In the genomic region with DNA sequence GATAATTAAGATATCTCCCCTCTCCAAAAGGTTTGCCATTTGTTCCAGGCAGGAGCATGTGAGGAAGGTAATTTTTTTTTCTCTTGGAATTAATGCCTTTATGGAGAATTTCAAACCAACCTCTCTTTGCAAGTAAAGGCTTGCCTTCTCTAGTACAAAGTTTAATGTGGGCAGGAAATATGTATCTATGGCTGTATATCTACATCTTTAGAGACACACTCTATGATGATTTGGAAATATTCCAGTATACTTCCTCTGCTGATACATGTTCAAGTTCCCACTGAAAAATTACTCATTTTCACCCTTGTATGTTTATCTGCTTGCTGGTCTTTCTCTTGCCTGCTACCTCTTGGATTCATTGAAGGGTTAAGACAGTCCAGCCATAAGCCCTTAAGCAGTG, we compare ENCODE assay signal across 16 cellular contexts.
DNase-seq lines count a peak whose midpoint lies in the region; ATAC-seq and TF ChIP-seq lines count a peak whose summit lies in the region.
"Had no signal": no experiment of that assay in that cellular context is flagged by ENCODE, and none has a peak within 500 bp of the region (broad histone marks: within the 10 kb centered on the region; RNA-seq: fewer than 3 reads in every experiment).

No MANE protein-coding gene starts in this region.

- no peak overlapping the region for H3K4me3 Mint-ChIP-seq in mesothelial cell of epicardium
- H3K4me3 Mint-ChIP-seq: B cell; CD8-positive, alpha-beta T cell; H9; IgD-negative memory B cell had no signal

- TF ChIP-seq POLR2A in esophagus muscularis mucosa (IDR thresholded peaks at IDR 0.05; ENCODE audit: low read depth), result no peak

- peak overlapping the region; percentile 72 for H3K27ac ChIP-seq in SK-N-MC
- H3K27ac ChIP-seq in epithelial cell of prostate, result no peak overlapping the region
- no peak overlapping the region for H3K27ac ChIP-seq in esophagus muscularis mucosa (replicated peaks in 1 of 4)
- H3K27ac ChIP-seq: BLaER1 treated with 17β-estradiol and CSF1 and Interleukin-3, amounts not matched to agents 10 nM and 100 nM had no signal

- H3K9me3 ChIP-seq in SK-N-MC (ENCODE audit: low read depth, low read length), result no peaks in the 10 kb centered on the region
- peaks cover 0 to 4% (median 1%) of the 10 kb centered on the region in 4 donors for H3K9me3 ChIP-seq in esophagus muscularis mucosa

- intact Hi-C loops in esophagus muscularis mucosa (cut with DNase I), result no loop called here

- no peak for TF ChIP-seq EP300 in esophagus muscularis mucosa (IDR thresholded peaks at IDR 0.05)

- DNase-seq in SK-N-MC (ENCODE audit: low read depth, low spot score) (no peak), epithelial cell of prostate (ENCODE audit: low read depth, low spot score) (peak; percentile 14), mesothelial cell of epicardium (ENCODE audit: low spot score in 2 of 2, unreplicated experiment in 2 of 2) (no peak), 8988T (no peak), esophagus muscularis mucosa (ENCODE audit: extremely low spot score) (no peak), kidney tubule cell (ENCODE audit: low spot score) (no peak)
- DNase-seq: Calu3; CD8-positive, alpha-beta T cell; DMS79 treated with DMSO at 0.1 percent for 48 hours; GF-D8; H9 had no signal

- H3K27me3 Mint-ChIP-seq in mesothelial cell of epicardium (ENCODE audit: low read depth), result no peaks in the 10 kb centered on the region

- TF ChIP-seq CTCF in mesothelial cell of epicardium (IDR thresholded peaks at IDR 0.05; ENCODE audit: unreplicated experiment) (no peak), esophagus muscularis mucosa (IDR thresholded peaks at IDR 0.05) (no peak)

- ATAC-seq in GM18861 (IDR thresholded peaks at IDR 0.05; ENCODE audit: unreplicated experiment), result peak; percentile 10
- ATAC-seq: CD8-positive, alpha-beta T cell; HepG2 had no signal

- H3K9me3 Mint-ChIP-seq in mesothelial cell of epicardium, result peaks cover 10% of the 10 kb centered on the region
- H3K9me3 Mint-ChIP-seq: CD8-positive, alpha-beta T cell had no signal

- peaks cover 0 to 3% (median 0%) of the 10 kb centered on the region in 4 donors for H3K4me1 ChIP-seq in esophagus muscularis mucosa
- H3K4me1 ChIP-seq: BLaER1 treated with 17β-estradiol and CSF1 and Interleukin-3, amounts not matched to agents 10 nM and 100 nM had no signal

- no peak overlapping the region for H3K9ac ChIP-seq in SK-N-MC (ENCODE audit: insufficient read length)
- H3K9ac ChIP-seq: BLaER1 treated with 17β-estradiol and CSF1 and Interleukin-3, amounts not matched to agents 10 nM and 100 nM had no signal

- H3K36me3 Mint-ChIP-seq in mesothelial cell of epicardium, result peaks cover 4% of the 10 kb centered on the region
- H3K36me3 Mint-ChIP-seq: CD8-positive, alpha-beta T cell; IgD-negative memory B cell had no signal

- H3K36me3 ChIP-seq in SK-N-MC (ENCODE audit: insufficient read depth, low read length) (no peaks in the 10 kb centered on the region), esophagus muscularis mucosa (no peaks in the 10 kb centered on the region)

- H3K4me3 ChIP-seq in SK-N-MC (peak overlapping the region; percentile 26), esophagus muscularis mucosa (no peak overlapping the region)
- H3K4me3 ChIP-seq: BLaER1 treated with 17β-estradiol and CSF1 and Interleukin-3, amounts not matched to agents 10 nM and 100 nM had no signal

- no peaks in the 10 kb centered on the region for H3K27me3 ChIP-seq in esophagus muscularis mucosa

- H3K27ac Mint-ChIP-seq in mesothelial cell of epicardium, result peak overlapping the region; percentile 47
- H3K27ac Mint-ChIP-seq: B cell; CD8-positive, alpha-beta T cell; H9; IgD-negative memory B cell had no signal

- H3K4me1 Mint-ChIP-seq in mesothelial cell of epicardium, result peaks cover 21% of the 10 kb centered on the region
- H3K4me1 Mint-ChIP-seq: B cell, IgD-negative memory B cell had no signal
